ENCODE assay signal across 30 cellular contexts in the genomic region with DNA sequence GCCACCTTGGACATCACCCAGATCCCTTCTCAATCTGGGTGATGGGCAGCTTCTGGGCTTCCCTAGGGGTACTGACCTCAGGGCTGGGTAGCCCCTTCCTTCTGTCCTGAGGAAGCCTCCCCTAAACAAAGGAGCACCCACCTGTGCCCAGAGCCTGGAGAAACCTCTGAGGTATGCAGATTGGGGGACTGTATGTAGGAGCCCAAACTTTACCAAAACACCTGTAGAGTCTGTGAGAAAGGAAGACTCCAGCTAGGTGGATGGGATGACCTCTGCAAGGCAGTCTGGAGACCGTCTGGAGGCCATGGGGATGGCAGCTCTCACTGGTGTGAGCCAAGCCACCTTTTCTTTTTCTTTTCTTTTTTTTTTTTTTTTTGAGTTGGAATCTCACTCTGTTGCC. TPM values are rescaled to one million over a fixed set of nuclear protein-coding genes. Genes with fewer than 3 reads are reported as not detected.
"Had no signal": no experiment of that assay in that cellular context is flagged by ENCODE, and none has a peak within 500 bp of the region (broad histone marks: within the 10 kb centered on the region; RNA-seq: fewer than 3 reads in every experiment).

No MANE protein-coding gene starts in this region.

- H3K4me3 ChIP-seq: colonic mucosa, esophagus squamous epithelium, gastrocnemius medialis, heart right ventricle, lower lobe of right lung, mucosa of descending colon had no signal

- H3K4me1 ChIP-seq: colonic mucosa, esophagus squamous epithelium, gastrocnemius medialis, lower lobe of right lung had no signal

- H3K9me3 Mint-ChIP-seq: dendritic cell treated with granulocyte-macrophage colony-stimulating factor and Interleukin-4, amounts not matched to agents 40 ng/mL and 50 ng/mL, for 4 days; effector memory CD8-positive, alpha-beta T cell; endodermal cell; mesothelial cell of epicardium had no signal

- H3K27me3 ChIP-seq: colonic mucosa had no signal

- H3K36me3 ChIP-seq: colonic mucosa, esophagus squamous epithelium, gastrocnemius medialis, heart right ventricle, lower lobe of right lung had no signal

- ATAC-seq: effector memory CD8-positive, alpha-beta T cell; esophagus mucosa; gastrocnemius medialis; heart right ventricle; left colon; left lobe of liver; left ventricle myocardium superior; lower lobe of right lung; mucosa of descending colon had no signal

- H3K4me1 Mint-ChIP-seq: mesothelial cell of epicardium had no signal

- H3K4me3 Mint-ChIP-seq: dendritic cell treated with granulocyte-macrophage colony-stimulating factor and Interleukin-4, amounts not matched to agents 40 ng/mL and 50 ng/mL, for 4 days; effector memory CD8-positive, alpha-beta T cell; endodermal cell; mesothelial cell of epicardium had no signal

- H3K9me3 ChIP-seq: colonic mucosa, esophagus squamous epithelium, gastrocnemius medialis, heart right ventricle, lower lobe of right lung, mucosa of descending colon had no signal

- H3K27ac Mint-ChIP-seq: dendritic cell treated with granulocyte-macrophage colony-stimulating factor and Interleukin-4, amounts not matched to agents 40 ng/mL and 50 ng/mL, for 4 days; effector memory CD8-positive, alpha-beta T cell; endodermal cell; mesothelial cell of epicardium had no signal

- H3K27ac ChIP-seq: colonic mucosa, epithelial cell of prostate, esophagus squamous epithelium, gastrocnemius medialis, heart right ventricle, lower lobe of right lung had no signal

- DNase-seq: colonic mucosa; cortex of kidney; effector CD8-positive, alpha-beta T cell; effector memory CD8-positive, alpha-beta T cell; endodermal cell; erythroblast; esophagus squamous epithelium; foreskin fibroblast; foreskin melanocyte; gastrocnemius medialis; glutamatergic neuron; head of caudate nucleus; heart right ventricle; hippocampal formation; islet precursor cell; kidney; kidney glomerular epithelial cell; left colon; left ventricle myocardium superior; lower lobe of right lung; mesenchymal stem cell; mucosa of descending colon had no signal

RNA-seq across cellular contexts. Expression of gene LEFTY2, which starts 13.7 kb away (rescaled TPM):
- total RNA-seq: dermis microvascular lymphatic vessel endothelial cell, esophagus mucosa, esophagus squamous epithelium, glomerular endothelial cell, left lobe of liver, lung microvascular endothelial cell had no signal
